Comparison of ENCODE assay signal across 36 cellular contexts in genomic region chr3:89395441-89395840, GRCh38.
"Had no signal": no experiment of that assay in that cellular context is flagged by ENCODE, and none has a peak within 500 bp of the region (broad histone marks: within the 10 kb centered on the region; RNA-seq: fewer than 3 reads in every experiment).

No MANE protein-coding gene starts in this region.

- H3K4me3 Mint-ChIP-seq: activated B cell treated with CpG ODN at 0.5 μM for 24 hours; activated CD4-positive, alpha-beta memory T cell treated with anti-CD3 and anti-CD28 coated beads for 36 hours; activated CD4-positive, alpha-beta T cell treated with anti-CD3 and anti-CD28 coated beads, Interleukin-2, amount 10 ng/mL, durations not matched to agents 24 days and 14 days; activated CD8-positive, alpha-beta T cell treated with anti-CD3 and anti-CD28 coated beads for 36 hours; activated naive CD4-positive, alpha-beta T cell treated with anti-CD3 and anti-CD28 coated beads for 36 hours; activated naive CD8-positive, alpha-beta T cell treated with anti-CD3 and anti-CD28 coated beads for 36 hours; activated T-cell treated with anti-CD3 and anti-CD28 coated beads, Interleukin-2, amount 50 U/mL, for 4 hours; activated T-cell treated with anti-CD3 and anti-CD28 coated beads, Interleukin-2, amount 50 U/mL, for 72 hours; activated T-helper 1 cell treated with anti-CD3 and anti-CD28 coated beads, Interleukin-12 subunit alpha, Interleukin-12 subunit beta, Interleukin-2, Interleukin-4 antibody, amounts not matched to agents 30 ng/mL and 10 ng/mL and 1 ng/mL, durations not matched to agents 14 hours and 24 hours and 36 hours; activated T-helper 17 cell treated with anti-CD3 and anti-CD28 coated beads, Interleukin-2, amount 50 U/mL, for 72 hours; brain; T-helper 1 cell treated with Interleukin-12 subunit alpha and Interleukin-12 subunit beta and Interleukin-4 antibody, amounts not matched to agents 30 μg/mL and 1 μg/mL, for 36 hours; T-helper 2 cell treated with Interferon-gamma antibody and Interleukin-4, amounts not matched to agents 5 μg/mL and 100 μg/mL, for 36 hours had no signal

- H3K36me3 Mint-ChIP-seq: activated CD4-positive, alpha-beta memory T cell treated with anti-CD3 and anti-CD28 coated beads for 36 hours; activated naive CD4-positive, alpha-beta T cell treated with anti-CD3 and anti-CD28 coated beads, Interleukin-2, amount 50 U/mL, for 72 hours; activated naive CD8-positive, alpha-beta T cell treated with anti-CD3 and anti-CD28 coated beads for 36 hours had no signal

- H3K27ac Mint-ChIP-seq: activated B cell treated with CpG ODN at 0.5 μM for 24 hours; activated CD4-positive, alpha-beta memory T cell treated with anti-CD3 and anti-CD28 coated beads for 36 hours; activated CD4-positive, alpha-beta T cell treated with anti-CD3 and anti-CD28 coated beads, Interleukin-2, amount 10 ng/mL, durations not matched to agents 24 days and 14 days; activated CD8-positive, alpha-beta T cell treated with anti-CD3 and anti-CD28 coated beads for 36 hours; activated naive CD4-positive, alpha-beta T cell treated with anti-CD3 and anti-CD28 coated beads for 36 hours; activated naive CD4-positive, alpha-beta T cell treated with anti-CD3 and anti-CD28 coated beads, Interleukin-2, amount 50 U/mL, for 72 hours; activated naive CD8-positive, alpha-beta T cell treated with anti-CD3 and anti-CD28 coated beads for 36 hours; activated T-cell treated with anti-CD3 and anti-CD28 coated beads, Interleukin-2, amount 50 U/mL, for 72 hours; activated T-helper 1 cell treated with anti-CD3 and anti-CD28 coated beads, Interleukin-12 subunit alpha, Interleukin-12 subunit beta, Interleukin-2, Interleukin-4 antibody, amounts not matched to agents 30 ng/mL and 10 ng/mL and 1 ng/mL, durations not matched to agents 14 hours and 24 hours and 36 hours; activated T-helper 17 cell treated with anti-CD3 and anti-CD28 coated beads, Interleukin-2, amount 50 U/mL, for 72 hours; T-helper 1 cell treated with Interleukin-12 subunit alpha and Interleukin-12 subunit beta and Interleukin-4 antibody, amounts not matched to agents 30 μg/mL and 1 μg/mL, for 36 hours; T-helper 2 cell treated with Interferon-gamma antibody and Interleukin-4, amounts not matched to agents 5 μg/mL and 100 μg/mL, for 36 hours had no signal

- H3K4me1 ChIP-seq: adrenal gland, ascending aorta had no signal

- H3K4me1 Mint-ChIP-seq: activated B cell treated with CpG ODN at 0.5 μM for 24 hours; activated CD4-positive, alpha-beta T cell treated with anti-CD3 and anti-CD28 coated beads, Interleukin-2, amount 10 ng/mL, durations not matched to agents 24 days and 14 days; activated naive CD8-positive, alpha-beta T cell treated with anti-CD3 and anti-CD28 coated beads for 36 hours; activated T-helper 17 cell treated with anti-CD3 and anti-CD28 coated beads, Interleukin-2, amount 50 U/mL, for 72 hours had no signal

- H3K9me3 ChIP-seq: adrenal gland, ascending aorta had no signal

- ATAC-seq: activated CD8-positive, alpha-beta T cell treated with anti-CD3 and anti-CD28 coated beads for 36 hours; activated naive CD4-positive, alpha-beta T cell treated with anti-CD3 and anti-CD28 coated beads, Interleukin-2, amount 50 U/mL, for 72 hours; activated T-cell treated with anti-CD3 and anti-CD28 coated beads, Interleukin-2, amount 50 U/mL, for 4 hours; activated T-cell treated with anti-CD3 and anti-CD28 coated beads, Interleukin-2, amount 50 U/mL, for 72 hours; activated T-helper 17 cell treated with anti-CD3 and anti-CD28 coated beads, Interleukin-2, amount 50 U/mL, for 72 hours had no signal

- H3K27ac ChIP-seq: adrenal gland, ascending aorta, cardiac muscle cell, VCaP had no signal

- H3K36me3 ChIP-seq: adrenal gland, ascending aorta, cardiac muscle cell had no signal

- H3K4me3 ChIP-seq: adrenal gland, ascending aorta, cardiac muscle cell had no signal

- H3K27me3 Mint-ChIP-seq: activated B cell treated with CpG ODN at 0.5 μM for 24 hours; activated CD4-positive, alpha-beta memory T cell treated with anti-CD3 and anti-CD28 coated beads for 36 hours; activated CD4-positive, alpha-beta T cell treated with anti-CD3 and anti-CD28 coated beads, Interleukin-2, amount 10 ng/mL, durations not matched to agents 24 days and 14 days; activated CD8-positive, alpha-beta T cell treated with anti-CD3 and anti-CD28 coated beads for 36 hours; activated naive CD8-positive, alpha-beta T cell treated with anti-CD3 and anti-CD28 coated beads for 36 hours; activated T-helper 17 cell treated with anti-CD3 and anti-CD28 coated beads, Interleukin-2, amount 50 U/mL, for 72 hours; brain had no signal

- H3K27me3 ChIP-seq: adrenal gland, ascending aorta, cardiac muscle cell had no signal

- DNase-seq: activated B cell treated with CpG ODN at 0.5 μM for 24 hours; activated CD4-positive, alpha-beta memory T cell treated with anti-CD3 and anti-CD28 coated beads for 36 hours; activated CD4-positive, alpha-beta T cell treated with anti-CD3 and anti-CD28 coated beads for 4 hours; activated CD4-positive, alpha-beta T cell treated with anti-CD3 and anti-CD28 coated beads, Interleukin-2, amount 10 ng/mL, durations not matched to agents 24 days and 14 days; activated CD4-positive, alpha-beta T cell treated with anti-CD3 and anti-CD28 coated beads, Interleukin-2, amount 50 U/mL, for 1 hour; activated CD4-positive, alpha-beta T cell treated with anti-CD3 and anti-CD28 coated beads, Interleukin-2, amount 50 U/mL, for 4 hours; activated CD4-positive, CD25-positive, alpha-beta regulatory T cell treated with anti-CD3 and anti-CD28 coated beads, Interleukin-2, amount 50 U/mL, for 72 hours; activated CD8-positive, alpha-beta memory T cell treated with anti-CD3 and anti-CD28 coated beads, Interleukin-2, amount 50 U/mL, for 4 hours; activated CD8-positive, alpha-beta T cell treated with anti-CD3 and anti-CD28 coated beads for 36 hours; activated effector memory CD4-positive, alpha-beta T cell treated with anti-CD3 and anti-CD28 coated beads, Interleukin-2, amount 50 U/mL, for 16 hours; activated gamma-delta T cell treated with Interleukin-2 at 50 U/mL for 16 hours; activated naive CD4-positive, alpha-beta T cell; activated naive CD4-positive, alpha-beta T cell treated with anti-CD3 and anti-CD28 coated beads for 36 hours; activated naive CD4-positive, alpha-beta T cell treated with anti-CD3 and anti-CD28 coated beads, Interleukin-2, amount 50 U/mL, for 16 hours; activated naive CD8-positive, alpha-beta T cell treated with anti-CD3 and anti-CD28 coated beads for 36 hours; activated T-cell treated with anti-CD3 and anti-CD28 coated beads for 4 hours; activated T-cell treated with anti-CD3 and anti-CD28 coated beads, Interleukin-2, amount 50 U/mL, for 1 hour; activated T-cell treated with anti-CD3 and anti-CD28 coated beads, Interleukin-2, amount 50 U/mL, for 4 hours; activated T-cell treated with anti-CD3 and anti-CD28 coated beads, Interleukin-2, amount 50 U/mL, for 72 hours; adrenal gland; amniotic stem cell; central memory CD4-positive, alpha-beta T cell; T-helper 1 cell; T-helper 2 cell; T-helper 9 cell had no signal

- FAIRE-seq: bronchial epithelial cell, TTC549 had no signal

- H3K9me3 Mint-ChIP-seq: activated B cell treated with CpG ODN at 0.5 μM for 24 hours; activated CD4-positive, alpha-beta T cell treated with anti-CD3 and anti-CD28 coated beads, Interleukin-2, amount 10 ng/mL, durations not matched to agents 24 days and 14 days; activated T-cell treated with anti-CD3 and anti-CD28 coated beads, Interleukin-2, amount 50 U/mL, for 4 hours; brain had no signal
